In the genomic region with DNA sequence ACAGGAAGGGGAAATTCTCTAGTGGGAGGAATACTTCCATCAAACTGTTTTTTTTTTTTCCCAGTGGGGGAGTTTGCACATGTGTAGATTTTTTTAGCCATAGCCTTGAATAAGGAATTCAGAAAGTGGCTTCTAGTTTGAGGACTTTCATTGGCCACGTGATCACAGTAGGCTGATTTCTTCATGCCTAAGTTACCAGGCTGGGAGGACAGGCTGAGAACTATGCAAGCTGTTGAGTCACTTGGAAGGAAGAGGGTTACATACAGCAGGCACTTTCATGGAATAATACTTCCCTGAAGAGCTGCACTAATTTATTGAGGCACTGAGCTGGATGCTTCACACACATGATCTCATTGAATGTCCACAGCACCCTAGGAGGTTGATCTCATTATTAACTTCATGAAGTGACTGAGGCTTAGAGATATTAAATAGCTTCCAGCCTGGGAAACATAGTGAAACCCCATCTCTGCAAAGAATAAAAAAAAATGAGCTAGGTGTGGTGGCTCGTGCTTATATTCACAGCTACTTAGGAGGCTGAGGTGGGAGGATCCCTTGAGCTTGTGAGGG, we compare ENCODE assay signal across 1 cellular context.
TF ChIP-seq lines count a peak whose summit lies in the region.

No MANE protein-coding gene starts in this region.

TF ChIP-seq in IMR-90, 13 proteins besides CTCF, POLR2A, EP300 and RAD21:
- no peak for TF ChIP-seq SMC3 (IDR thresholded peaks at IDR 0.05; ENCODE audit: low read depth, low read length)
- TF ChIP-seq FOS (IDR thresholded peaks at IDR 0.05; ENCODE audit: low read depth, low read length), result no peak
- TF ChIP-seq CEBPB (IDR thresholded peaks at IDR 0.05; ENCODE audit: low read depth, low read length), result no peak
- TF ChIP-seq, protein P1, sequence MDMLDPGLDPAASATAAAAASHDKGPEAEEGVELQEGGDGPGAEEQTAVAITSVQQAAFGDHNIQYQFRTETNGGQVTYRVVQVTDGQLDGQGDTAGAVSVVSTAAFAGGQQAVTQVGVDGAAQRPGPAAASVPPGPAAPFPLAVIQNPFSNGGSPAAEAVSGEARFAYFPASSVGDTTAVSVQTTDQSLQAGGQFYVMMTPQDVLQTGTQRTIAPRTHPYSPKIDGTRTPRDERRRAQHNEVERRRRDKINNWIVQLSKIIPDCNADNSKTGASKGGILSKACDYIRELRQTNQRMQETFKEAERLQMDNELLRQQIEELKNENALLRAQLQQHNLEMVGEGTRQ (IDR thresholded peaks at IDR 0.05; ENCODE audit: low read depth, low read length), result 0 out of 2 replicates have a peak, but pooled peaks have one; percentile 6
- no peak for TF ChIP-seq CHD1 (IDR thresholded peaks at IDR 0.05; ENCODE audit: low read depth, low read length)
- TF ChIP-seq NFE2L2 (IDR thresholded peaks at IDR 0.05; ENCODE audit: low read depth, low read length), result no peak
